Comparison of ENCODE assay signal across 33 cellular contexts in the genomic region with DNA sequence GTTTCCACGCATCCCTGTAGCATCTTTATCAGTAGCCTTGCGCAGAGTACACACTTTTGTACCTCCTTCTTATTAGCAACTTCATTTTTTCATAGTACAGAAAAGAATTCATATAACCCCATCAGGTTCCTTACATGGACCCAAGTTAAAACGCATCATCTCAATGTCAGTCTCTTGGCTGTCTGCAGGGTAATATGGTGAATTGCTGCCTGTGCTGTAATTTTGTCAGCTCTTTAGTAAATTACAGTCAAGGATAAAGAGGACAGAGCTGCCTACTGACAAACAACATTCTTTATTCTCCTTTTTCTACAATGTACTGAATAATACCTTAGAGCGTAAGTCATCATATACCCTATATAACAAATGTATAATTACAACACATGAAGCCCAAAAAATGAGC.
"Had no signal": no experiment of that assay in that cellular context is flagged by ENCODE, and none has a peak within 500 bp of the region (broad histone marks: within the 10 kb centered on the region; RNA-seq: fewer than 3 reads in every experiment).

No MANE protein-coding gene starts in this region.

- H3K36me3 Mint-ChIP-seq: activated CD4-positive, alpha-beta memory T cell treated with anti-CD3 and anti-CD28 coated beads for 36 hours; activated CD8-positive, alpha-beta memory T cell treated with anti-CD3 and anti-CD28 coated beads, Interleukin-2, amount 10 ng/mL, durations not matched to agents 7 days and 5 days; activated naive CD4-positive, alpha-beta T cell treated with anti-CD3 and anti-CD28 coated beads, Interleukin-2, amount 10 ng/mL, durations not matched to agents 7 days and 5 days; activated naive CD8-positive, alpha-beta T cell treated with anti-CD3 and anti-CD28 coated beads, Interleukin-2, amount 10 ng/mL, durations not matched to agents 7 days and 5 days; brain had no signal

- DNase-seq: activated CD4-positive, alpha-beta memory T cell treated with anti-CD3 and anti-CD28 coated beads for 36 hours; activated CD4-positive, alpha-beta T cell treated with anti-CD3 and anti-CD28 coated beads for 36 hours; activated CD4-positive, alpha-beta T cell treated with anti-CD3 and anti-CD28 coated beads, Interleukin-2, amount 10 ng/mL, durations not matched to agents 24 days and 14 days; activated CD4-positive, CD25-positive, alpha-beta regulatory T cell; activated CD4-positive, CD25-positive, alpha-beta regulatory T cell treated with anti-CD3 and anti-CD28 coated beads, Interleukin-2, amount 50 U/mL, for 72 hours; activated CD8-positive, alpha-beta memory T cell treated with anti-CD3 and anti-CD28 coated beads, Interleukin-2, amount 10 ng/mL, durations not matched to agents 7 days and 5 days; activated CD8-positive, alpha-beta memory T cell treated with anti-CD3 and anti-CD28 coated beads, Interleukin-2, amount 50 U/mL, for 4 hours; activated CD8-positive, alpha-beta T cell treated with anti-CD3 and anti-CD28 coated beads, Interleukin-2, amount 10 ng/mL, durations not matched to agents 7 days and 5 days; activated effector memory CD4-positive, alpha-beta T cell treated with anti-CD3 and anti-CD28 coated beads, Interleukin-2, amount 50 U/mL, for 16 hours; activated naive CD4-positive, alpha-beta T cell treated with anti-CD3 and anti-CD28 coated beads, Interleukin-2, amount 10 ng/mL, durations not matched to agents 7 days and 5 days; activated naive CD8-positive, alpha-beta T cell treated with anti-CD3 and anti-CD28 coated beads, Interleukin-2, amount 10 ng/mL, durations not matched to agents 7 days and 5 days; activated T-cell treated with anti-CD3 and anti-CD28 coated beads, Interleukin-2, amount 50 U/mL, for 1 hour; activated T-cell treated with anti-CD3 and anti-CD28 coated beads, Interleukin-2, amount 50 U/mL, for 48 hours; central memory CD4-positive, alpha-beta T cell; cerebellar nuclear complex; colonic mucosa; effector memory CD8-positive, alpha-beta T cell; erythroblast; foreskin keratinocyte; gastrocnemius medialis; glutamatergic neuron; heart left ventricle; T1000; WERI-Rb-1 had no signal

- H3K36me3 ChIP-seq: ascending aorta, breast epithelium, cardiac muscle cell, colonic mucosa, esophagus muscularis mucosa, gastrocnemius medialis, heart left ventricle, WERI-Rb-1 had no signal

- H3K4me3 Mint-ChIP-seq: activated CD4-positive, alpha-beta memory T cell treated with anti-CD3 and anti-CD28 coated beads for 36 hours; activated CD4-positive, alpha-beta T cell treated with anti-CD3 and anti-CD28 coated beads for 36 hours; activated CD4-positive, alpha-beta T cell treated with anti-CD3 and anti-CD28 coated beads, Interleukin-2, amount 10 ng/mL, durations not matched to agents 24 days and 14 days; activated CD8-positive, alpha-beta memory T cell treated with anti-CD3 and anti-CD28 coated beads, Interleukin-2, amount 10 ng/mL, durations not matched to agents 7 days and 5 days; activated CD8-positive, alpha-beta T cell treated with anti-CD3 and anti-CD28 coated beads, Interleukin-2, amount 10 ng/mL, durations not matched to agents 7 days and 5 days; activated naive CD4-positive, alpha-beta T cell treated with anti-CD3 and anti-CD28 coated beads, Interleukin-2, amount 10 ng/mL, durations not matched to agents 7 days and 5 days; activated naive CD8-positive, alpha-beta T cell treated with anti-CD3 and anti-CD28 coated beads, Interleukin-2, amount 10 ng/mL, durations not matched to agents 7 days and 5 days; activated T-helper 1 cell treated with anti-CD3 and anti-CD28 coated beads, Interleukin-12 subunit alpha, Interleukin-12 subunit beta, Interleukin-2, Interleukin-4 antibody, amounts not matched to agents 30 ng/mL and 10 ng/mL and 1 ng/mL, durations not matched to agents 14 hours and 24 hours and 36 hours; brain; effector memory CD8-positive, alpha-beta T cell; T-helper 2 cell treated with Interferon-gamma antibody and Interleukin-4, amounts not matched to agents 5 μg/mL and 100 μg/mL, for 36 hours had no signal

- H3K27ac ChIP-seq: ascending aorta, breast epithelium, cardiac muscle cell, colonic mucosa, esophagus muscularis mucosa, foreskin keratinocyte, gastrocnemius medialis, heart left ventricle, WERI-Rb-1 had no signal

- ATAC-seq: activated CD4-positive, alpha-beta T cell treated with anti-CD3 and anti-CD28 coated beads for 36 hours; activated CD8-positive, alpha-beta memory T cell treated with anti-CD3 and anti-CD28 coated beads, Interleukin-2, amount 10 ng/mL, durations not matched to agents 7 days and 5 days; activated CD8-positive, alpha-beta T cell treated with anti-CD3 and anti-CD28 coated beads, Interleukin-2, amount 10 ng/mL, durations not matched to agents 7 days and 5 days; activated naive CD4-positive, alpha-beta T cell treated with anti-CD3 and anti-CD28 coated beads, Interleukin-2, amount 50 U/mL, for 72 hours; effector memory CD8-positive, alpha-beta T cell; foreskin keratinocyte; gastrocnemius medialis; heart left ventricle had no signal

- H3K4me3 ChIP-seq: ascending aorta, breast epithelium, cardiac muscle cell, colonic mucosa, esophagus muscularis mucosa, gastrocnemius medialis, heart left ventricle had no signal

- H3K9me3 Mint-ChIP-seq: activated CD4-positive, alpha-beta memory T cell treated with anti-CD3 and anti-CD28 coated beads for 36 hours; activated CD4-positive, alpha-beta T cell treated with anti-CD3 and anti-CD28 coated beads, Interleukin-2, amount 10 ng/mL, durations not matched to agents 24 days and 14 days; activated naive CD4-positive, alpha-beta T cell treated with anti-CD3 and anti-CD28 coated beads, Interleukin-2, amount 10 ng/mL, durations not matched to agents 7 days and 5 days; activated naive CD8-positive, alpha-beta T cell treated with anti-CD3 and anti-CD28 coated beads, Interleukin-2, amount 10 ng/mL, durations not matched to agents 7 days and 5 days; activated T-helper 1 cell treated with anti-CD3 and anti-CD28 coated beads, Interleukin-12 subunit alpha, Interleukin-12 subunit beta, Interleukin-2, Interleukin-4 antibody, amounts not matched to agents 30 ng/mL and 10 ng/mL and 1 ng/mL, durations not matched to agents 14 hours and 24 hours and 36 hours; activated T-helper 2 cell treated with anti-CD3 and anti-CD28 coated beads, Interferon-gamma antibody, Interleukin-2, Interleukin-4, amounts not matched to agents 10 μg/mL and 5 μg/mL and 100 μg/mL, durations not matched to agents 14 hours and 24 hours and 36 hours; effector memory CD8-positive, alpha-beta T cell; T-helper 2 cell treated with Interferon-gamma antibody and Interleukin-4, amounts not matched to agents 5 μg/mL and 100 μg/mL, for 36 hours had no signal

- H3K9me3 ChIP-seq: ascending aorta, breast epithelium, colonic mucosa, esophagus muscularis mucosa, gastrocnemius medialis, heart left ventricle had no signal

- H3K27me3 ChIP-seq: ascending aorta, breast epithelium, cardiac muscle cell, colonic mucosa, esophagus muscularis mucosa, foreskin keratinocyte, gastrocnemius medialis had no signal

- H3K4me1 ChIP-seq: ascending aorta, breast epithelium, colonic mucosa, esophagus muscularis mucosa, foreskin keratinocyte, gastrocnemius medialis, heart left ventricle had no signal

- H3K27ac Mint-ChIP-seq: activated CD4-positive, alpha-beta memory T cell treated with anti-CD3 and anti-CD28 coated beads for 36 hours; activated CD4-positive, alpha-beta T cell treated with anti-CD3 and anti-CD28 coated beads for 36 hours; activated CD4-positive, alpha-beta T cell treated with anti-CD3 and anti-CD28 coated beads, Interleukin-2, amount 10 ng/mL, durations not matched to agents 24 days and 14 days; activated CD8-positive, alpha-beta memory T cell treated with anti-CD3 and anti-CD28 coated beads, Interleukin-2, amount 10 ng/mL, durations not matched to agents 7 days and 5 days; activated CD8-positive, alpha-beta T cell treated with anti-CD3 and anti-CD28 coated beads, Interleukin-2, amount 10 ng/mL, durations not matched to agents 7 days and 5 days; activated naive CD4-positive, alpha-beta T cell treated with anti-CD3 and anti-CD28 coated beads, Interleukin-2, amount 10 ng/mL, durations not matched to agents 7 days and 5 days; activated naive CD4-positive, alpha-beta T cell treated with anti-CD3 and anti-CD28 coated beads, Interleukin-2, amount 50 U/mL, for 72 hours; activated naive CD8-positive, alpha-beta T cell treated with anti-CD3 and anti-CD28 coated beads, Interleukin-2, amount 10 ng/mL, durations not matched to agents 7 days and 5 days; activated T-helper 1 cell treated with anti-CD3 and anti-CD28 coated beads, Interleukin-12 subunit alpha, Interleukin-12 subunit beta, Interleukin-2, Interleukin-4 antibody, amounts not matched to agents 30 ng/mL and 10 ng/mL and 1 ng/mL, durations not matched to agents 14 hours and 24 hours and 36 hours; activated T-helper 2 cell treated with anti-CD3 and anti-CD28 coated beads, Interferon-gamma antibody, Interleukin-2, Interleukin-4, amounts not matched to agents 10 μg/mL and 5 μg/mL and 100 μg/mL, durations not matched to agents 14 hours and 24 hours and 36 hours; brain; effector memory CD8-positive, alpha-beta T cell; T-helper 2 cell treated with Interferon-gamma antibody and Interleukin-4, amounts not matched to agents 5 μg/mL and 100 μg/mL, for 36 hours had no signal
